In genomic region chr19:6460099-6460884, GRCh38 we compare ENCODE assay signal across 1 cellular context.
TF ChIP-seq lines count a peak whose summit lies in the region.

No MANE protein-coding gene starts in this region.

TF ChIP-seq in HepG2, 621 proteins besides CTCF, POLR2A, EP300 and RAD21 (continued from another document and continues in another):
- no peak for TF ChIP-seq ZBTB4 (CRISPR knock-in tag; IDR thresholded peaks at IDR 0.05; ENCODE audit: borderline replicate concordance)
- no peak for TF ChIP-seq ZNF703 (CRISPR knock-in tag; IDR thresholded peaks at IDR 0.05; ENCODE audit: borderline replicate concordance)
- peak; percentile 59 for TF ChIP-seq RXRA (CRISPR knock-in tag; IDR thresholded peaks at IDR 0.05)
- peak; percentile 68; the same call in 1 of the 2 replicates for TF ChIP-seq ZNF605 (CRISPR knock-in tag; IDR thresholded peaks at IDR 0.05)
- TF ChIP-seq HOXA3 (CRISPR knock-in tag; IDR thresholded peaks at IDR 0.05): peak; percentile 47; the same call in 1 of the 2 replicates
- TF ChIP-seq USF2 (IDR thresholded peaks at IDR 0.05; ENCODE audit: low read depth, low read length): no peak
- TF ChIP-seq USF2 (CRISPR knock-in tag; IDR thresholded peaks at IDR 0.05; ENCODE audit: borderline replicate concordance): no peak
- no peak for TF ChIP-seq ZNF546 (CRISPR knock-in tag; conservative IDR thresholded peaks at IDR 0.05)
- no peak for TF ChIP-seq NAIF1 (CRISPR knock-in tag; IDR thresholded peaks at IDR 0.05; ENCODE audit: borderline replicate concordance)
- no peak for TF ChIP-seq ZKSCAN5 (CRISPR knock-in tag; IDR thresholded peaks at IDR 0.05)
- peak; percentile 38; the same call in 1 of the 2 replicates for TF ChIP-seq TAF1 (CRISPR knock-in tag; IDR thresholded peaks at IDR 0.05)
- no peak for TF ChIP-seq ZNF790 (CRISPR knock-in tag; IDR thresholded peaks at IDR 0.05; ENCODE audit: borderline replicate concordance)
- TF ChIP-seq ZNF274 (CRISPR knock-in tag; IDR thresholded peaks at IDR 0.05): no peak
- 0 out of 2 replicates have a peak, but pooled peaks have one; percentile 25 for TF ChIP-seq PHF20 (CRISPR knock-in tag; IDR thresholded peaks at IDR 0.05)
- TF ChIP-seq ZNF367 (CRISPR knock-in tag; IDR thresholded peaks at IDR 0.05; ENCODE audit: borderline replicate concordance): no peak
- TF ChIP-seq ZNF782 (CRISPR knock-in tag; IDR thresholded peaks at IDR 0.05; ENCODE audit: borderline replicate concordance): peak; percentile 36; the same call in 1 of the 2 replicates
- TF ChIP-seq, protein P1, sequence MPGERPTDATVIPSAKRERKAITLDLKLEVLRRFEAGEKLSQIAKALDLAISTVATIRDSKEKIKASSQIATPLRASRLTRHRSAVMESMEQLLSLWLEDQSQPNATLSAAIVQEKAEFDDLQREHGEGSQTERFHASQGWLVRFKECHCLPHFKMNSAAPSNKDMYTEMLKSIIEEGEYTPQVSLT (CRISPR knock-in tag; IDR thresholded peaks at IDR 0.05; ENCODE audit: borderline replicate concordance, low read depth): no peak
- TF ChIP-seq MLLT10 (CRISPR knock-in tag; IDR thresholded peaks at IDR 0.05): no peak
- TF ChIP-seq, protein P2, sequence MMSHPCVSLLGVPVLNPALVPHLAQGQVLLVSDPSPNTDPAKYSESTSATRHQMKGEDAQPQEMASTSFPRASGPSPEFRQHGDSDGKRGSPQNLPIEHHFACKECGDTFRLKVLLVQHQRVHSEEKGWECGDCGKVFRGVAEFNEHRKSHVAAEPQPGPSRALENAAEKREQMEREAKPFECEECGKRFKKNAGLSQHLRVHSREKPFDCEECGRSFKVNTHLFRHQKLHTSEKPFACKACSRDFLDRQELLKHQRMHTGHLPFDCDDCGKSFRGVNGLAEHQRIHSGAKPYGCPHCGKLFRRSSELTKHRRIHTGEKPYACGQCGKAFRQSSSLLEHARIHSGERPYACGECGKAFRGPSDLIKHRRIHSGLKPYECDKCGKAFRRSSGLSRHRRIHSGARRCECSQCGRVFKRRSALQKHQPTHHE (CRISPR knock-in tag; IDR thresholded peaks at IDR 0.05; ENCODE audit: borderline replicate concordance): no peak
- TF ChIP-seq, protein P3, sequence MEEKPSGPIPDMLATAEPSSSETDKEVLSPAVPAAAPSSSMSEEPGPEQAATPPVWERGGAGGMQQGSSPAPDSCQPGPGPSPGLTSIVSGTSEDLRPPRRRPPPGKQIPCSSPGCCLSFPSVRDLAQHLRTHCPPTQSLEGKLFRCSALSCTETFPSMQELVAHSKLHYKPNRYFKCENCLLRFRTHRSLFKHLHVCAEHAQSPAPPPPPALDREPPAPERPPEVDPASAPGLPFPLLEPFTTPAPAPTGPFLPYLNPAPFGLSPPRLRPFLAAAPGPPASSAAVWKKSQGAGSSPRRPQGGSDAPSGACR (CRISPR knock-in tag; IDR thresholded peaks at IDR 0.05): no peak
- TF ChIP-seq HES4 (CRISPR knock-in tag; IDR thresholded peaks at IDR 0.05; ENCODE audit: borderline replicate concordance): no peak
- no peak for TF ChIP-seq ADNP (CRISPR knock-in tag; IDR thresholded peaks at IDR 0.05)
- TF ChIP-seq, protein P4, sequence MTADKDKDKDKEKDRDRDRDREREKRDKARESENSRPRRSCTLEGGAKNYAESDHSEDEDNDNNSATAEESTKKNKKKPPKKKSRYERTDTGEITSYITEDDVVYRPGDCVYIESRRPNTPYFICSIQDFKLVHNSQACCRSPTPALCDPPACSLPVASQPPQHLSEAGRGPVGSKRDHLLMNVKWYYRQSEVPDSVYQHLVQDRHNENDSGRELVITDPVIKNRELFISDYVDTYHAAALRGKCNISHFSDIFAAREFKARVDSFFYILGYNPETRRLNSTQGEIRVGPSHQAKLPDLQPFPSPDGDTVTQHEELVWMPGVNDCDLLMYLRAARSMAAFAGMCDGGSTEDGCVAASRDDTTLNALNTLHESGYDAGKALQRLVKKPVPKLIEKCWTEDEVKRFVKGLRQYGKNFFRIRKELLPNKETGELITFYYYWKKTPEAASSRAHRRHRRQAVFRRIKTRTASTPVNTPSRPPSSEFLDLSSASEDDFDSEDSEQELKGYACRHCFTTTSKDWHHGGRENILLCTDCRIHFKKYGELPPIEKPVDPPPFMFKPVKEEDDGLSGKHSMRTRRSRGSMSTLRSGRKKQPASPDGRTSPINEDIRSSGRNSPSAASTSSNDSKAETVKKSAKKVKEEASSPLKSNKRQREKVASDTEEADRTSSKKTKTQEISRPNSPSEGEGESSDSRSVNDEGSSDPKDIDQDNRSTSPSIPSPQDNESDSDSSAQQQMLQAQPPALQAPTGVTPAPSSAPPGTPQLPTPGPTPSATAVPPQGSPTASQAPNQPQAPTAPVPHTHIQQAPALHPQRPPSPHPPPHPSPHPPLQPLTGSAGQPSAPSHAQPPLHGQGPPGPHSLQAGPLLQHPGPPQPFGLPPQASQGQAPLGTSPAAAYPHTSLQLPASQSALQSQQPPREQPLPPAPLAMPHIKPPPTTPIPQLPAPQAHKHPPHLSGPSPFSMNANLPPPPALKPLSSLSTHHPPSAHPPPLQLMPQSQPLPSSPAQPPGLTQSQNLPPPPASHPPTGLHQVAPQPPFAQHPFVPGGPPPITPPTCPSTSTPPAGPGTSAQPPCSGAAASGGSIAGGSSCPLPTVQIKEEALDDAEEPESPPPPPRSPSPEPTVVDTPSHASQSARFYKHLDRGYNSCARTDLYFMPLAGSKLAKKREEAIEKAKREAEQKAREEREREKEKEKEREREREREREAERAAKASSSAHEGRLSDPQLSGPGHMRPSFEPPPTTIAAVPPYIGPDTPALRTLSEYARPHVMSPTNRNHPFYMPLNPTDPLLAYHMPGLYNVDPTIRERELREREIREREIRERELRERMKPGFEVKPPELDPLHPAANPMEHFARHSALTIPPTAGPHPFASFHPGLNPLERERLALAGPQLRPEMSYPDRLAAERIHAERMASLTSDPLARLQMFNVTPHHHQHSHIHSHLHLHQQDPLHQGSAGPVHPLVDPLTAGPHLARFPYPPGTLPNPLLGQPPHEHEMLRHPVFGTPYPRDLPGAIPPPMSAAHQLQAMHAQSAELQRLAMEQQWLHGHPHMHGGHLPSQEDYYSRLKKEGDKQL (CRISPR knock-in tag; IDR thresholded peaks at IDR 0.05; ENCODE audit: low read depth): no peak
- TF ChIP-seq SNAI1 (CRISPR knock-in tag; IDR thresholded peaks at IDR 0.05; ENCODE audit: borderline replicate concordance): no peak
- TF ChIP-seq ZNF143 (CRISPR knock-in tag; IDR thresholded peaks at IDR 0.05): peak; percentile 39; the same call in 1 of the 2 replicates
- TF ChIP-seq, protein P5, sequence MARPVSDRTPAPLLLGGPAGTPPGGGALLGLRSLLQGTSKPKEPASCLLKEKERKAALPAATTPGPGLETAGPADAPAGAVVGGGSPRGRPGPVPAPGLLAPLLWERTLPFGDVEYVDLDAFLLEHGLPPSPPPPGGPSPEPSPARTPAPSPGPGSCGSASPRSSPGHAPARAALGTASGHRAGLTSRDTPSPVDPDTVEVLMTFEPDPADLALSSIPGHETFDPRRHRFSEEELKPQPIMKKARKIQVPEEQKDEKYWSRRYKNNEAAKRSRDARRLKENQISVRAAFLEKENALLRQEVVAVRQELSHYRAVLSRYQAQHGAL (CRISPR knock-in tag; IDR thresholded peaks at IDR 0.05; ENCODE audit: not compliant biosample characterization): no peak
- TF ChIP-seq FOXM1 (CRISPR knock-in tag; IDR thresholded peaks at IDR 0.05): no peak
- TF ChIP-seq ZFP1 (CRISPR knock-in tag; IDR thresholded peaks at IDR 0.05): no peak
- TF ChIP-seq ZNF850 (CRISPR knock-in tag; conservative IDR thresholded peaks at IDR 0.05): no peak
- TF ChIP-seq ATF2 (CRISPR knock-in tag; IDR thresholded peaks at IDR 0.05): peak; percentile 53
- TF ChIP-seq ZNF446 (CRISPR knock-in tag; IDR thresholded peaks at IDR 0.05): no peak
- no peak for TF ChIP-seq NR3C1 (CRISPR knock-in tag; IDR thresholded peaks at IDR 0.05)
- TF ChIP-seq BCL6 (CRISPR knock-in tag; IDR thresholded peaks at IDR 0.05): no peak; the same call in 1 of the 2 replicates
- peak; percentile 38; the same call in 1 of the 2 replicates for TF ChIP-seq ZNF547 (CRISPR knock-in tag; IDR thresholded peaks at IDR 0.05)
- TF ChIP-seq MEIS1 (CRISPR knock-in tag; IDR thresholded peaks at IDR 0.05; ENCODE audit: borderline replicate concordance): peak; percentile 91; the same call in 1 of the 2 replicates
- no peak for TF ChIP-seq ZNF841 (CRISPR knock-in tag; IDR thresholded peaks at IDR 0.05; ENCODE audit: borderline replicate concordance)
- TF ChIP-seq SCMH1 (CRISPR knock-in tag; IDR thresholded peaks at IDR 0.05; ENCODE audit: borderline replicate concordance): no peak
- no peak for TF ChIP-seq ZNF674 (CRISPR knock-in tag; IDR thresholded peaks at IDR 0.05; ENCODE audit: low read depth)
- TF ChIP-seq, protein P6, sequence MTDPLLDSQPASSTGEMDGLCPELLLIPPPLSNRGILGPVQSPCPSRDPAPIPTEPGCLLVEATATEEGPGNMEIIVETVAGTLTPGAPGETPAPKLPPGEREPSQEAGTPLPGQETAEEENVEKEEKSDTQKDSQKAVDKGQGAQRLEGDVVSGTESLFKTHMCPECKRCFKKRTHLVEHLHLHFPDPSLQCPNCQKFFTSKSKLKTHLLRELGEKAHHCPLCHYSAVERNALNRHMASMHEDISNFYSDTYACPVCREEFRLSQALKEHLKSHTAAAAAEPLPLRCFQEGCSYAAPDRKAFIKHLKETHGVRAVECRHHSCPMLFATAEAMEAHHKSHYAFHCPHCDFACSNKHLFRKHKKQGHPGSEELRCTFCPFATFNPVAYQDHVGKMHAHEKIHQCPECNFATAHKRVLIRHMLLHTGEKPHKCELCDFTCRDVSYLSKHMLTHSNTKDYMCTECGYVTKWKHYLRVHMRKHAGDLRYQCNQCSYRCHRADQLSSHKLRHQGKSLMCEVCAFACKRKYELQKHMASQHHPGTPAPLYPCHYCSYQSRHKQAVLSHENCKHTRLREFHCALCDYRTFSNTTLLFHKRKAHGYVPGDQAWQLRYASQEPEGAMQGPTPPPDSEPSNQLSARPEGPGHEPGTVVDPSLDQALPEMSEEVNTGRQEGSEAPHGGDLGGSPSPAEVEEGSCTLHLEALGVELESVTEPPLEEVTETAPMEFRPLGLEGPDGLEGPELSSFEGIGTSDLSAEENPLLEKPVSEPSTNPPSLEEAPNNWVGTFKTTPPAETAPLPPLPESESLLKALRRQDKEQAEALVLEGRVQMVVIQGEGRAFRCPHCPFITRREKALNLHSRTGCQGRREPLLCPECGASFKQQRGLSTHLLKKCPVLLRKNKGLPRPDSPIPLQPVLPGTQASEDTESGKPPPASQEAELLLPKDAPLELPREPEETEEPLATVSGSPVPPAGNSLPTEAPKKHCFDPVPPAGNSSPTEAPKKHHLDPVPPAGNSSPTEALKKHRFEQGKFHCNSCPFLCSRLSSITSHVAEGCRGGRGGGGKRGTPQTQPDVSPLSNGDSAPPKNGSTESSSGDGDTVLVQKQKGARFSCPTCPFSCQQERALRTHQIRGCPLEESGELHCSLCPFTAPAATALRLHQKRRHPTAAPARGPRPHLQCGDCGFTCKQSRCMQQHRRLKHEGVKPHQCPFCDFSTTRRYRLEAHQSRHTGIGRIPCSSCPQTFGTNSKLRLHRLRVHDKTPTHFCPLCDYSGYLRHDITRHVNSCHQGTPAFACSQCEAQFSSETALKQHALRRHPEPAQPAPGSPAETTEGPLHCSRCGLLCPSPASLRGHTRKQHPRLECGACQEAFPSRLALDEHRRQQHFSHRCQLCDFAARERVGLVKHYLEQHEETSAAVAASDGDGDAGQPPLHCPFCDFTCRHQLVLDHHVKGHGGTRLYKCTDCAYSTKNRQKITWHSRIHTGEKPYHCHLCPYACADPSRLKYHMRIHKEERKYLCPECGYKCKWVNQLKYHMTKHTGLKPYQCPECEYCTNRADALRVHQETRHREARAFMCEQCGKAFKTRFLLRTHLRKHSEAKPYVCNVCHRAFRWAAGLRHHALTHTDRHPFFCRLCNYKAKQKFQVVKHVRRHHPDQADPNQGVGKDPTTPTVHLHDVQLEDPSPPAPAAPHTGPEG (CRISPR knock-in tag; IDR thresholded peaks at IDR 0.05): peak; percentile 100
- TF ChIP-seq NR2F1 (CRISPR knock-in tag; IDR thresholded peaks at IDR 0.05): no peak
- TF ChIP-seq GABPB1 (CRISPR knock-in tag; IDR thresholded peaks at IDR 0.05): peak; percentile 77
- peak; percentile 64; the same call in 1 of the 2 replicates for TF ChIP-seq ZNF343 (CRISPR knock-in tag; IDR thresholded peaks at IDR 0.05)
